Comparison of ENCODE assay signal across 18 cellular contexts in genomic region chr10:77841711-77842375, GRCh38.
"Had no signal": no experiment of that assay in that cellular context is flagged by ENCODE, and none has a peak within 500 bp of the region (broad histone marks: within the 10 kb centered on the region; RNA-seq: fewer than 3 reads in every experiment).

No MANE protein-coding gene starts in this region.

- H3K4me3 Mint-ChIP-seq: activated CD4-positive, alpha-beta T cell treated with anti-CD3 and anti-CD28 coated beads, Interleukin-2, amount 10 ng/mL, durations not matched to agents 7 days and 5 days; activated CD8-positive, alpha-beta T cell treated with anti-CD3 and anti-CD28 coated beads, Interleukin-2, amount 10 ng/mL, durations not matched to agents 7 days and 5 days; activated T-cell treated with anti-CD3 and anti-CD28 coated beads, Interleukin-2, amount 50 U/mL, for 24 hours; dendritic cell treated with granulocyte-macrophage colony-stimulating factor and Interleukin-4, amounts not matched to agents 40 ng/mL and 50 ng/mL, for 4 days; memory B cell; naive B cell; stimulated activated naive B cell treated with anti-CD40 and anti-IgM and Interleukin-4, amounts not matched to agents 10 μg/mL and 1 μg/mL and 100 μg/mL, for 72 hours had no signal

- ATAC-seq: activated CD4-positive, CD25-positive, alpha-beta regulatory T cell treated with anti-CD3 and anti-CD28 coated beads, Interleukin-2, amount 50 U/mL, for 24 hours; activated CD8-positive, alpha-beta T cell treated with anti-CD3 and anti-CD28 coated beads, Interleukin-2, amount 10 ng/mL, durations not matched to agents 7 days and 5 days; left ventricle myocardium superior; mucosa of descending colon; stimulated activated naive B cell treated with anti-CD40 and anti-IgM and Interleukin-4, amounts not matched to agents 10 μg/mL and 1 μg/mL and 100 μg/mL, for 72 hours had no signal

- H3K4me1 ChIP-seq: breast epithelium, uterus had no signal

- DNase-seq: activated CD4-positive, alpha-beta T cell treated with anti-CD3 and anti-CD28 coated beads, Interleukin-2, amount 10 ng/mL, durations not matched to agents 7 days and 5 days; activated CD8-positive, alpha-beta T cell treated with anti-CD3 and anti-CD28 coated beads, Interleukin-2, amount 10 ng/mL, durations not matched to agents 7 days and 5 days; activated effector memory CD4-positive, alpha-beta T cell treated with Interleukin-2 at 50 U/mL for 16 hours; activated naive CD4-positive, alpha-beta T cell treated with anti-CD3 and anti-CD28 coated beads, Interleukin-2, amount 50 U/mL, for 16 hours; activated T-cell treated with anti-CD3 and anti-CD28 coated beads, Interleukin-2, amount 50 U/mL, for 24 hours; effector memory CD4-positive, alpha-beta T cell; hypothalamus; left ventricle myocardium superior; mucosa of descending colon; naive B cell; stimulated activated naive B cell treated with anti-CD40 and anti-IgM and Interleukin-4, amounts not matched to agents 10 μg/mL and 1 μg/mL and 100 μg/mL, for 72 hours; uterus had no signal

- H3K9me3 ChIP-seq: breast epithelium, mucosa of descending colon, uterus had no signal

- H3K36me3 ChIP-seq: breast epithelium, uterus had no signal

- H3K4me3 ChIP-seq: breast epithelium, mucosa of descending colon, uterus had no signal

- H3K27ac Mint-ChIP-seq: activated CD4-positive, alpha-beta T cell treated with anti-CD3 and anti-CD28 coated beads, Interleukin-2, amount 10 ng/mL, durations not matched to agents 7 days and 5 days; activated CD8-positive, alpha-beta T cell treated with anti-CD3 and anti-CD28 coated beads, Interleukin-2, amount 10 ng/mL, durations not matched to agents 7 days and 5 days; activated T-cell treated with anti-CD3 and anti-CD28 coated beads, Interleukin-2, amount 50 U/mL, for 24 hours; dendritic cell treated with granulocyte-macrophage colony-stimulating factor and Interleukin-4, amounts not matched to agents 40 ng/mL and 50 ng/mL, for 4 days; memory B cell; naive B cell; stimulated activated naive B cell treated with anti-CD40 and anti-IgM and Interleukin-4, amounts not matched to agents 10 μg/mL and 1 μg/mL and 100 μg/mL, for 72 hours had no signal

- H3K9me3 Mint-ChIP-seq: activated CD4-positive, alpha-beta T cell treated with anti-CD3 and anti-CD28 coated beads, Interleukin-2, amount 10 ng/mL, durations not matched to agents 7 days and 5 days; activated T-cell treated with anti-CD3 and anti-CD28 coated beads, Interleukin-2, amount 50 U/mL, for 24 hours; dendritic cell treated with granulocyte-macrophage colony-stimulating factor and Interleukin-4, amounts not matched to agents 40 ng/mL and 50 ng/mL, for 4 days; memory B cell; naive B cell; stimulated activated naive B cell treated with anti-CD40 and anti-IgM and Interleukin-4, amounts not matched to agents 10 μg/mL and 1 μg/mL and 100 μg/mL, for 72 hours had no signal

- H3K27ac ChIP-seq: breast epithelium, uterus had no signal

- H3K36me3 Mint-ChIP-seq: memory B cell; naive B cell; stimulated activated naive B cell treated with anti-CD40 and anti-IgM and Interleukin-4, amounts not matched to agents 10 μg/mL and 1 μg/mL and 100 μg/mL, for 72 hours had no signal

- H3K27me3 Mint-ChIP-seq: activated CD4-positive, alpha-beta T cell treated with anti-CD3 and anti-CD28 coated beads, Interleukin-2, amount 10 ng/mL, durations not matched to agents 7 days and 5 days; activated T-cell treated with anti-CD3 and anti-CD28 coated beads, Interleukin-2, amount 50 U/mL, for 24 hours; dendritic cell treated with granulocyte-macrophage colony-stimulating factor and Interleukin-4, amounts not matched to agents 40 ng/mL and 50 ng/mL, for 4 days; memory B cell; naive B cell; stimulated activated naive B cell treated with anti-CD40 and anti-IgM and Interleukin-4, amounts not matched to agents 10 μg/mL and 1 μg/mL and 100 μg/mL, for 72 hours had no signal

- FAIRE-seq: astrocyte, keratinocyte had no signal

- H3K27me3 ChIP-seq: breast epithelium, uterus had no signal
